In the genomic region with DNA sequence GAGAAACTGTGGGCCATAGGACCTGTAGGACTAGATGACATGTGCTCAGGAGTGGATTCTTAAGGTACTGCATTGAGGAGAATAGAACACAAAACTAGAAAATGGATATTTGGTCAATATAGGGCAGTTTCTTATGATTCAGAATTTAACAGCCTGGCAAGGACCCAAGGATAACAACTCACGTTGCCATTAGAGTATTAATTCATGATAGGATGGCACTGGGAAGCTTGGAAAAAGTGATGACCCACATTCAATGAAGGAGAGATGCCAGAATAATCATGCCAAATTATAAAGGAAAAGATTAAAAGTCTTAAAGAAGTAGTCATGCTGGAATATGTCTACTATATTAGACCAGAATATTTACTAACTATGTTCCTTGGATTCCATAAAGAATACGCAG, we compare ENCODE assay signal across 18 cellular contexts.
DNase-seq lines count a peak whose midpoint lies in the region; ATAC-seq and TF ChIP-seq lines count a peak whose summit lies in the region.
"Had no signal": no experiment of that assay in that cellular context is flagged by ENCODE, and none has a peak within 500 bp of the region (broad histone marks: within the 10 kb centered on the region; RNA-seq: fewer than 3 reads in every experiment).

No MANE protein-coding gene starts in this region.

- in situ Hi-C loops in Caki2 (cut with HindIII; ENCODE audit: low pct_unique_long_range_greater_than_20kb, low sequenced_read_pairs), result no loop called here

- no peak overlapping the region for H3K4me2 ChIP-seq in PC-3 (ENCODE audit: low read length)
- H3K4me2 ChIP-seq: BLaER1 had no signal

- CTCF ChIA-PET in PC-3 (lab: Charles Lee) (no interaction called here), GM10248 (lab: Yijun Ruan, JAX) (no interaction called here)

- no peaks in the 10 kb centered on the region for H3K79me2 ChIP-seq in PC-3 (ENCODE audit: low read length)

- no peaks in the 10 kb centered on the region for H3K9me3 ChIP-seq in PC-3 (ENCODE audit: low read length)
- H3K9me3 ChIP-seq: BLaER1, HAP-1 had no signal

- no peak overlapping the region for H3K4me3 ChIP-seq in PC-3 (ENCODE audit: low read length)
- H3K4me3 ChIP-seq: BLaER1, GM12878, HAP-1, K562 had no signal

- H3K27ac ChIP-seq in PC-3 (ENCODE audit: low read length) (no peak overlapping the region), VCaP (peak overlapping the region; percentile 55; the same call in 1 of the 2 replicates)
- H3K27ac ChIP-seq: BLaER1 had no signal

- H2AFZ ChIP-seq in PC-3 (ENCODE audit: low read length), result no peak overlapping the region

- peaks cover 10% of the 10 kb centered on the region for H3K4me1 ChIP-seq in PC-3 (ENCODE audit: insufficient read depth, low read length)
- H3K4me1 ChIP-seq: BLaER1 had no signal

- peak; percentile 12 for DNase-seq in Caki2 (ENCODE audit: low read depth)
- peak; percentile 57 for DNase-seq in PC-3
- DNase-seq in endothelial cell (ENCODE audit: low spot score), result no peak
- no peak for DNase-seq in GM10248 (ENCODE audit: extremely low spot score)
- no peak for DNase-seq in UCSD-AML1 (lab: John Stamatoyannopoulos, UW; ENCODE audit: unreplicated experiment)
- no peak for DNase-seq in activated T-cell treated with anti-CD3 and anti-CD28 coated beads, Interleukin-2, amount 50 U/mL, for 48 hours
- DNase-seq: 8988T; CD8-positive, alpha-beta T cell; DMS 273 treated with DMSO at 0.1 percent for 48 hours; DMS53; GF-D8; IMR-90 had no signal

- H4K20me1 ChIP-seq in PC-3 (ENCODE audit: low read length), result no peaks in the 10 kb centered on the region
- H4K20me1 ChIP-seq: BLaER1 had no signal

- H3K27me3 ChIP-seq in PC-3 (ENCODE audit: low read length), result no peaks in the 10 kb centered on the region
- H3K27me3 ChIP-seq: BLaER1 had no signal

- H3K9me2 ChIP-seq in PC-3 (replicated peaks; ENCODE audit: low read length), result no peaks in the 10 kb centered on the region

- H3K9me3 Mint-ChIP-seq in nephron, result no peaks in the 10 kb centered on the region
- H3K9me3 Mint-ChIP-seq in endothelial cell (ENCODE audit: unreplicated experiment), result no peaks in the 10 kb centered on the region
- H3K9me3 Mint-ChIP-seq: CD8-positive, alpha-beta T cell had no signal

- peak overlapping the region in 2 of 3 experiments; percentile 14 to 46 for H3K27ac Mint-ChIP-seq in nephron
- H3K27ac Mint-ChIP-seq in endothelial cell (ENCODE audit: unreplicated experiment), result no peak overlapping the region
- H3K27ac Mint-ChIP-seq: CD8-positive, alpha-beta T cell had no signal

- peak; percentile 33; the same call in 1 of the 2 replicates for ATAC-seq in PC-3
- ATAC-seq: CD8-positive, alpha-beta T cell; GM12878; K562 had no signal

- TF ChIP-seq CTCF in PC-3 (conservative IDR thresholded peaks at IDR 0.05; ENCODE audit: low read depth, low read length) (no peak), VCaP (conservative IDR thresholded peaks at IDR 0.05) (no peak), nephron (IDR thresholded peaks at IDR 0.05; ENCODE audit: unreplicated experiment in 3 of 3) (no peak), endothelial cell (IDR thresholded peaks at IDR 0.05; ENCODE audit: unreplicated experiment) (no peak), GM10248 (IDR thresholded peaks at IDR 0.05; ENCODE audit: control extremely low read depth, extremely low read depth, low read depth, missing control alignments) (no peak)

- H3K4me1 Mint-ChIP-seq in nephron (peaks cover 18% of the 10 kb centered on the region), endothelial cell (ENCODE audit: unreplicated experiment) (no peaks in the 10 kb centered on the region)

- no TSS peak for BruUV-seq in PC-3 (replicated peaks; lab: Mats Ljungman, UMichigan)

- no peaks in the 10 kb centered on the region for H3F3A ChIP-seq in PC-3 (ENCODE audit: low read length, unreplicated experiment)

- H3K36me3 Mint-ChIP-seq in nephron (ENCODE audit: low read depth) (no peaks in the 10 kb centered on the region), endothelial cell (ENCODE audit: low read depth, unreplicated experiment) (no peaks in the 10 kb centered on the region)
- H3K36me3 Mint-ChIP-seq: CD8-positive, alpha-beta T cell had no signal

- no peak overlapping the region for H3K9ac ChIP-seq in PC-3 (ENCODE audit: low read length)
- H3K9ac ChIP-seq: BLaER1 had no signal

- H3K27me3 Mint-ChIP-seq in nephron (ENCODE audit: low read depth), result no peaks in the 10 kb centered on the region
- H3K27me3 Mint-ChIP-seq in endothelial cell (ENCODE audit: unreplicated experiment), result no peaks in the 10 kb centered on the region

- no peaks in the 10 kb centered on the region for H3K36me3 ChIP-seq in PC-3 (ENCODE audit: low read depth, low read length)
- H3K36me3 ChIP-seq: BLaER1, HAP-1 had no signal

- POLR2A ChIA-PET in PC-3 (lab: Charles Lee; ENCODE audit: unreplicated experiment), result no interaction called here
- POLR2A ChIA-PET in GM10248 (lab: Yijun Ruan, JAX), result no interaction called here

- intact Hi-C loops in PC-3 (cut with micrococcal nuclease), result no loop called here

- H3K4me3 Mint-ChIP-seq in nephron, result no peak overlapping the region
- no peak overlapping the region for H3K4me3 Mint-ChIP-seq in endothelial cell (ENCODE audit: unreplicated experiment)
- H3K4me3 Mint-ChIP-seq: CD8-positive, alpha-beta T cell had no signal

Comparison
In these comparisons a context has a peak if more than half of its experiments do, and no peak if none do; other contexts are left out.
1. DNase-seq: peak in Caki2 (single experiment) and PC-3 (single experiment); none in endothelial cell (single experiment), GM10248 (single experiment), UCSD-AML1 (single experiment) and activated T-cell treated with anti-CD3 and anti-CD28 coated beads, Interleukin-2, amount 50 U/mL, for 48 hours (0 of 2).